1 cellular context compared by ENCODE assay signal in genomic region chr17:48048321-48049140, GRCh38.
TF ChIP-seq lines count a peak whose summit lies in the region.

A gene with protein sequence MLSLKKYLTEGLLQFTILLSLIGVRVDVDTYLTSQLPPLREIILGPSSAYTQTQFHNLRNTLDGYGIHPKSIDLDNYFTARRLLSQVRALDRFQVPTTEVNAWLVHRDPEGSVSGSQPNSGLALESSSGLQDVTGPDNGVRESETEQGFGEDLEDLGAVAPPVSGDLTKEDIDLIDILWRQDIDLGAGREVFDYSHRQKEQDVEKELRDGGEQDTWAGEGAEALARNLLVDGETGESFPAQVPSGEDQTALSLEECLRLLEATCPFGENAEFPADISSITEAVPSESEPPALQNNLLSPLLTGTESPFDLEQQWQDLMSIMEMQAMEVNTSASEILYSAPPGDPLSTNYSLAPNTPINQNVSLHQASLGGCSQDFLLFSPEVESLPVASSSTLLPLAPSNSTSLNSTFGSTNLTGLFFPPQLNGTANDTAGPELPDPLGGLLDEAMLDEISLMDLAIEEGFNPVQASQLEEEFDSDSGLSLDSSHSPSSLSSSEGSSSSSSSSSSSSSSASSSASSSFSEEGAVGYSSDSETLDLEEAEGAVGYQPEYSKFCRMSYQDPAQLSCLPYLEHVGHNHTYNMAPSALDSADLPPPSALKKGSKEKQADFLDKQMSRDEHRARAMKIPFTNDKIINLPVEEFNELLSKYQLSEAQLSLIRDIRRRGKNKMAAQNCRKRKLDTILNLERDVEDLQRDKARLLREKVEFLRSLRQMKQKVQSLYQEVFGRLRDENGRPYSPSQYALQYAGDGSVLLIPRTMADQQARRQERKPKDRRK (plus strand): TSS chr17:48048359. CDS start chr17:48051119, 2,760 bp downstream.

TF ChIP-seq in K562, 482 proteins besides CTCF, POLR2A, EP300 and RAD21 (continued from another document and continues in another):
- TF ChIP-seq, protein P1, sequence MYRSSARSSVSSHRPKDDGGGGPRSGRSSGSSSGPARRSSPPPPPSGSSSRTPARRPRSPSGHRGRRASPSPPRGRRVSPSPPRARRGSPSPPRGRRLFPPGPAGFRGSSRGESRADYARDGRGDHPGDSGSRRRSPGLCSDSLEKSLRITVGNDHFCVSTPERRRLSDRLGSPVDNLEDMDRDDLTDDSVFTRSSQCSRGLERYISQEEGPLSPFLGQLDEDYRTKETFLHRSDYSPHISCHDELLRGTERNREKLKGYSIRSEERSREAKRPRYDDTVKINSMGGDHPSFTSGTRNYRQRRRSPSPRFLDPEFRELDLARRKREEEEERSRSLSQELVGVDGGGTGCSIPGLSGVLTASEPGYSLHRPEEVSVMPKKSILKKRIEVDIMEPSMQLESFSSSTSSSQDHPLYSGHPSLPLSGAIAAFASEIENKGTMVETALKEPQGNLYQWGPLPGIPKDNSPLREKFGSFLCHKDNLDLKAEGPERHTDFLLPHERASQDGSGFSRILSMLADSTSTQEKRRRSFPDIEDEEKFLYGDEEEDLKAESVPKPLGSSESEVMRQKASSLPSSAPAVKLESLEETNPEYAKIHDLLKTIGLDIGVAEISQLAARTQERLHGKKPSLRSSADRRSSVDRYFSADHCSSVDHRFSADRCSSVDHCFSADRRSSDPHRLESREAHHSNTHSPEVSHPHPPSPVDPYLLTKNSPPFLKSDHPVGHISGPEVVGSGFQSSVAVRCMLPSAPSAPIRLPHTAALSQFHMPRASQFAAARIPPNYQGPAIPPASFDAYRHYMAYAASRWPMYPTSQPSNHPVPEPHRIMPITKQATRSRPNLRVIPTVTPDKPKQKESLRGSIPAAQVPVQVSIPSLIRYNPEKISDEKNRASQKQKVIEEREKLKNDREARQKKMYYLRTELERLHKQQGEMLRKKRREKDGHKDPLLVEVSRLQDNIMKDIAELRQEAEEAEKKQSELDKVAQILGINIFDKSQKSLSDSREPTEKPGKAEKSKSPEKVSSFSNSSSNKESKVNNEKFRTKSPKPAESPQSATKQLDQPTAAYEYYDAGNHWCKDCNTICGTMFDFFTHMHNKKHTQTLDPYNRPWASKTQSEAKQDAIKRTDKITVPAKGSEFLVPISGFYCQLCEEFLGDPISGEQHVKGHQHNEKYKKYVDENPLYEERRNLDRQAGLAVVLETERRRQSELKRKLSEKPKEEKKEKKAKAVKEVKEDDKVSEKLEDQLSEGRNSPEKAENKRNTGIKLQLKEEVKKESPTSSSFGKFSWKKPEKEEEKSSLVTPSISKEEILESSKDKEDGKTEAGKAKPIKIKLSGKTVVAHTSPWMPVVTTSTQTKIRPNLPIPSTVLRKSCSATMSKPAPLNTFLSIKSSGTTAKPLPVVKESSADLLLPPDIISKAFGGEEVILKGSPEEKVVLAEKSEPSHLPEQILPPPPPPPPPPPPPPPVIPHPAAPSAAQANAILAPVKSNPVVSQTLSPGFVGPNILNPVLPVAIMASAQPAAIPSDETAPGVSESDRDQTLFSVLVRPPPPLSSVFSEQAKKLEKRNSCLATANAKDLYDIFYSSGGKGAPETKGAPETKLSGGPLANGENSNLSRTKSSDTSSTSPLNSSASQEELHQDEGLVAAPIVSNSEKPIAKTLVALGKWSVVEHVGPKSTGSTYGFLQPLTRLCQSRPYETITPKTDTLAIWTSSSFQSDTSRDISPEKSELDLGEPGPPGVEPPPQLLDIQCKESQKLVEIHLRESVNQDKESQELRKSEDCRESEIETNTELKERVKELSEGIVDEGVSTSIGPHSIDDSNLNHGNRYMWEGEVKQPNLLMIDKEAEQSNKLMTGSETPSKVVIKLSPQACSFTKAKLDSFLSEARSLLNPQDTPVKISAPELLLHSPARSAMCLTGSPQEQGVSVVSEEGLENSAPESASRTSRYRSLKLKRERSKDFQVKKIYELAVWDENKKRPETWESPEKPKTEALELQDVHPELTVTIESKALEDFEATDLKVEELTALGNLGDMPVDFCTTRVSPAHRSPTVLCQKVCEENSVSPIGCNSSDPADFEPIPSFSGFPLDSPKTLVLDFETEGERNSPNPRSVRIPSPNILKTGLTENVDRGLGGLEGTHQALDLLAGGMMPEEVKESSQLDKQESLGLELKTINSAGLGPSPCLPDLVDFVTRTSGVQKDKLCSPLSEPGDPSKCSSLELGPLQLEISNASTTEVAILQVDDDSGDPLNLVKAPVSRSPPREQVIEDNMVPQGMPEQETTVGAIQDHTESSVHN (IDR thresholded peaks at IDR 0.05; ENCODE audit: borderline replicate concordance in 1 of 2, low read depth in 1 of 2) = 0 out of 4 replicates have a peak, but pooled peaks of 1 of the 2 experiments have one; percentile 6
- no peak for TF ChIP-seq DIDO1 (tag; IDR thresholded peaks at IDR 0.05; ENCODE audit: low read depth)
- TF ChIP-seq NONO (IDR thresholded peaks at IDR 0.05; ENCODE audit: low read depth in 2 of 2, low read length in 1 of 2) = peak; percentile 55 to 62; a peak in 3 of 4 replicates
- TF ChIP-seq TBP (optimal IDR thresholded peaks at IDR 0.05; ENCODE audit: low read depth, low read length) = peak; percentile 78
- 0 out of 2 replicates have a peak, but pooled peaks have one; percentile 76 for TF ChIP-seq FOXO4 (CRISPR knock-in tag; IDR thresholded peaks at IDR 0.05)
- TF ChIP-seq CHCHD3 (CRISPR knock-in tag; IDR thresholded peaks at IDR 0.05) = 0 out of 2 replicates have a peak, but pooled peaks have one; percentile 24
- TF ChIP-seq, protein P2, sequence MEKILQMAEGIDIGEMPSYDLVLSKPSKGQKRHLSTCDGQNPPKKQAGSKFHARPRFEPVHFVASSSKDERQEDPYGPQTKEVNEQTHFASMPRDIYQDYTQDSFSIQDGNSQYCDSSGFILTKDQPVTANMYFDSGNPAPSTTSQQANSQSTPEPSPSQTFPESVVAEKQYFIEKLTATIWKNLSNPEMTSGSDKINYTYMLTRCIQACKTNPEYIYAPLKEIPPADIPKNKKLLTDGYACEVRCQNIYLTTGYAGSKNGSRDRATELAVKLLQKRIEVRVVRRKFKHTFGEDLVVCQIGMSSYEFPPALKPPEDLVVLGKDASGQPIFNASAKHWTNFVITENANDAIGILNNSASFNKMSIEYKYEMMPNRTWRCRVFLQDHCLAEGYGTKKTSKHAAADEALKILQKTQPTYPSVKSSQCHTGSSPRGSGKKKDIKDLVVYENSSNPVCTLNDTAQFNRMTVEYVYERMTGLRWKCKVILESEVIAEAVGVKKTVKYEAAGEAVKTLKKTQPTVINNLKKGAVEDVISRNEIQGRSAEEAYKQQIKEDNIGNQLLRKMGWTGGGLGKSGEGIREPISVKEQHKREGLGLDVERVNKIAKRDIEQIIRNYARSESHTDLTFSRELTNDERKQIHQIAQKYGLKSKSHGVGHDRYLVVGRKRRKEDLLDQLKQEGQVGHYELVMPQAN (IDR thresholded peaks at IDR 0.05; ENCODE audit: borderline replicate concordance) = peak; percentile 32; the same call in 1 of the 2 replicates
- TF ChIP-seq BRD9 (IDR thresholded peaks at IDR 0.05; ENCODE audit: low read depth, partially characterized antibody) = peak; percentile 27
- TF ChIP-seq USF1 (CRISPR knock-in tag; IDR thresholded peaks at IDR 0.05) = no peak
- TF ChIP-seq GATAD2A (IDR thresholded peaks at IDR 0.05) = 0 out of 2 replicates have a peak, but pooled peaks have one; percentile 51
- TF ChIP-seq SRF (CRISPR knock-in tag; IDR thresholded peaks at IDR 0.05) = 0 out of 4 replicates have a peak, but pooled peaks of 1 of the 2 experiments have one; percentile 17
- no peak; the same call in 1 of the 2 replicates for TF ChIP-seq NFIC (IDR thresholded peaks at IDR 0.05)
- peak; percentile 20 for TF ChIP-seq GABPA (tag; conservative IDR thresholded peaks at IDR 0.05; ENCODE audit: low read depth)
- TF ChIP-seq ZZZ3 (IDR thresholded peaks at IDR 0.05) = peak; percentile 65; the same call in 1 of the 2 replicates
- peak; percentile 38; the same call in 1 of the 2 replicates for TF ChIP-seq NR3C1 (CRISPR knock-in tag; IDR thresholded peaks at IDR 0.05)
- peak; percentile 32; the same call in 1 of the 2 replicates for TF ChIP-seq NCOR1 (IDR thresholded peaks at IDR 0.05)
- no peak for TF ChIP-seq HEY1 (CRISPR knock-in tag; IDR thresholded peaks at IDR 0.05; ENCODE audit: borderline replicate concordance)
- peak; percentile 83 for TF ChIP-seq KDM5B (IDR thresholded peaks at IDR 0.05; ENCODE audit: insufficient replicate concordance, low read depth, low read length)
- peak; percentile 64 for TF ChIP-seq POLR2B (IDR thresholded peaks at IDR 0.05; ENCODE audit: low read depth, partially characterized antibody)
- TF ChIP-seq, protein P3, sequence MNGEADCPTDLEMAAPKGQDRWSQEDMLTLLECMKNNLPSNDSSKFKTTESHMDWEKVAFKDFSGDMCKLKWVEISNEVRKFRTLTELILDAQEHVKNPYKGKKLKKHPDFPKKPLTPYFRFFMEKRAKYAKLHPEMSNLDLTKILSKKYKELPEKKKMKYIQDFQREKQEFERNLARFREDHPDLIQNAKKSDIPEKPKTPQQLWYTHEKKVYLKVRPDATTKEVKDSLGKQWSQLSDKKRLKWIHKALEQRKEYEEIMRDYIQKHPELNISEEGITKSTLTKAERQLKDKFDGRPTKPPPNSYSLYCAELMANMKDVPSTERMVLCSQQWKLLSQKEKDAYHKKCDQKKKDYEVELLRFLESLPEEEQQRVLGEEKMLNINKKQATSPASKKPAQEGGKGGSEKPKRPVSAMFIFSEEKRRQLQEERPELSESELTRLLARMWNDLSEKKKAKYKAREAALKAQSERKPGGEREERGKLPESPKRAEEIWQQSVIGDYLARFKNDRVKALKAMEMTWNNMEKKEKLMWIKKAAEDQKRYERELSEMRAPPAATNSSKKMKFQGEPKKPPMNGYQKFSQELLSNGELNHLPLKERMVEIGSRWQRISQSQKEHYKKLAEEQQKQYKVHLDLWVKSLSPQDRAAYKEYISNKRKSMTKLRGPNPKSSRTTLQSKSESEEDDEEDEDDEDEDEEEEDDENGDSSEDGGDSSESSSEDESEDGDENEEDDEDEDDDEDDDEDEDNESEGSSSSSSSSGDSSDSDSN (IDR thresholded peaks at IDR 0.05; ENCODE audit: borderline replicate concordance in 1 of 2, low read depth in 2 of 2, low read length in 2 of 2) = 0 out of 4 replicates have a peak, but pooled peaks of 1 of the 2 experiments have one; percentile 43
- TF ChIP-seq AFF4 (CRISPR knock-in tag; IDR thresholded peaks at IDR 0.05) = 0 out of 2 replicates have a peak, but pooled peaks have one; percentile 74
- no peak for TF ChIP-seq SNIP1 (IDR thresholded peaks at IDR 0.05; ENCODE audit: low read depth)
- TF ChIP-seq NBN (IDR thresholded peaks at IDR 0.05; ENCODE audit: low read depth) = 0 out of 2 replicates have a peak, but pooled peaks have one; percentile 12
- TF ChIP-seq NFATC3 (IDR thresholded peaks at IDR 0.05) = no peak
- peak; percentile 56 for TF ChIP-seq PRPF4 (IDR thresholded peaks at IDR 0.05; ENCODE audit: insufficient read depth, low read depth, low read length, poor library complexity, severe bottlenecking)
- no peak for TF ChIP-seq KDM2B (CRISPR knock-in tag; IDR thresholded peaks at IDR 0.05)
- peak in 1 of 2 experiments; percentile 75; a peak in 2 of 4 replicates for TF ChIP-seq HDAC1 (IDR thresholded peaks at IDR 0.05)
- no peak for TF ChIP-seq ATF1 (CRISPR knock-in tag; IDR thresholded peaks at IDR 0.05)
- TF ChIP-seq ATF1 (tag; IDR thresholded peaks at IDR 0.05) = peak; percentile 66
- no peak for TF ChIP-seq MBD1 (CRISPR knock-in tag; IDR thresholded peaks at IDR 0.05)
- TF ChIP-seq TAF9B (IDR thresholded peaks at IDR 0.05; ENCODE audit: partially characterized antibody) = peak; percentile 27
